Comparison of ENCODE assay signal across 17 cellular contexts in genomic region chr6:74607468-74607867, GRCh38.
"Had no signal": no experiment of that assay in that cellular context is flagged by ENCODE, and none has a peak within 500 bp of the region (broad histone marks: within the 10 kb centered on the region; RNA-seq: fewer than 3 reads in every experiment).

No MANE protein-coding gene starts in this region.

- H3K36me3 Mint-ChIP-seq: activated CD4-positive, alpha-beta memory T cell treated with anti-CD3 and anti-CD28 coated beads for 36 hours; activated naive CD8-positive, alpha-beta T cell treated with anti-CD3 and anti-CD28 coated beads for 36 hours; naive thymus-derived CD8-positive, alpha-beta T cell had no signal

- H3K27me3 ChIP-seq: dorsolateral prefrontal cortex, left lung, upper lobe of left lung had no signal

- ATAC-seq: naive thymus-derived CD8-positive, alpha-beta T cell; stimulated activated naive CD8-positive, alpha-beta T cell treated with anti-CD3 and anti-CD28 coated beads, Interleukin-15, amount 100 ng/mL, for 72 hours had no signal

- H3K27ac ChIP-seq: dorsolateral prefrontal cortex, left lung, upper lobe of left lung had no signal

- H3K4me1 Mint-ChIP-seq: activated B cell treated with CpG ODN at 0.5 μM for 24 hours; activated naive CD8-positive, alpha-beta T cell treated with anti-CD3 and anti-CD28 coated beads for 36 hours; endodermal cell; naive thymus-derived CD8-positive, alpha-beta T cell; stimulated activated naive CD8-positive, alpha-beta T cell treated with anti-CD3 and anti-CD28 coated beads, Interleukin-15, amount 100 ng/mL, for 72 hours had no signal

- H3K27ac Mint-ChIP-seq: activated B cell treated with CpG ODN at 0.5 μM for 24 hours; activated CD4-positive, alpha-beta memory T cell treated with anti-CD3 and anti-CD28 coated beads for 36 hours; activated naive CD8-positive, alpha-beta T cell treated with anti-CD3 and anti-CD28 coated beads for 36 hours; endodermal cell; stimulated activated naive CD8-positive, alpha-beta T cell treated with anti-CD3 and anti-CD28 coated beads, Interleukin-15, amount 100 ng/mL, for 72 hours had no signal

- DNase-seq: activated B cell treated with CpG ODN at 0.5 μM for 24 hours; activated CD4-positive, alpha-beta memory T cell treated with anti-CD3 and anti-CD28 coated beads for 36 hours; activated CD4-positive, alpha-beta T cell treated with anti-CD3 and anti-CD28 coated beads for 4 hours; activated naive CD8-positive, alpha-beta T cell treated with anti-CD3 and anti-CD28 coated beads for 36 hours; caudate nucleus; dorsolateral prefrontal cortex; endodermal cell; left lung; mucosa of descending colon; naive thymus-derived CD8-positive, alpha-beta T cell; stimulated activated CD4-positive, alpha-beta T cell treated with anti-CD3 and anti-CD28 coated beads, Interleukin-15, amount 100 ng/mL, for 24 hours; stimulated activated CD4-positive, alpha-beta T cell treated with anti-CD3 and anti-CD28 coated beads, Interleukin-2, amount 100 ng/mL, for 48 hours; stimulated activated naive CD8-positive, alpha-beta T cell treated with anti-CD3 and anti-CD28 coated beads, Interleukin-15, amount 100 ng/mL, for 72 hours; T-helper 1 cell; T-helper 9 cell; upper lobe of left lung had no signal

- H3K4me3 ChIP-seq: dorsolateral prefrontal cortex, left lung, mucosa of descending colon, skin epidermis, upper lobe of left lung had no signal

- H3K27me3 Mint-ChIP-seq: activated B cell treated with CpG ODN at 0.5 μM for 24 hours; activated CD4-positive, alpha-beta memory T cell treated with anti-CD3 and anti-CD28 coated beads for 36 hours; activated naive CD8-positive, alpha-beta T cell treated with anti-CD3 and anti-CD28 coated beads for 36 hours; naive thymus-derived CD8-positive, alpha-beta T cell; stimulated activated naive CD8-positive, alpha-beta T cell treated with anti-CD3 and anti-CD28 coated beads, Interleukin-15, amount 100 ng/mL, for 72 hours had no signal

- H3K4me3 Mint-ChIP-seq: activated B cell treated with CpG ODN at 0.5 μM for 24 hours; activated CD4-positive, alpha-beta memory T cell treated with anti-CD3 and anti-CD28 coated beads for 36 hours; activated naive CD8-positive, alpha-beta T cell treated with anti-CD3 and anti-CD28 coated beads for 36 hours; endodermal cell; naive thymus-derived CD8-positive, alpha-beta T cell; stimulated activated naive CD8-positive, alpha-beta T cell treated with anti-CD3 and anti-CD28 coated beads, Interleukin-15, amount 100 ng/mL, for 72 hours had no signal

- H3K9me3 ChIP-seq: left lung, mucosa of descending colon, upper lobe of left lung had no signal

- H3K9me3 Mint-ChIP-seq: activated CD4-positive, alpha-beta memory T cell treated with anti-CD3 and anti-CD28 coated beads for 36 hours; activated naive CD8-positive, alpha-beta T cell treated with anti-CD3 and anti-CD28 coated beads for 36 hours; endodermal cell; naive thymus-derived CD8-positive, alpha-beta T cell had no signal

- H3K36me3 ChIP-seq: left lung, upper lobe of left lung had no signal
